ENCODE assay signal across 23 cellular contexts in the genomic region with DNA sequence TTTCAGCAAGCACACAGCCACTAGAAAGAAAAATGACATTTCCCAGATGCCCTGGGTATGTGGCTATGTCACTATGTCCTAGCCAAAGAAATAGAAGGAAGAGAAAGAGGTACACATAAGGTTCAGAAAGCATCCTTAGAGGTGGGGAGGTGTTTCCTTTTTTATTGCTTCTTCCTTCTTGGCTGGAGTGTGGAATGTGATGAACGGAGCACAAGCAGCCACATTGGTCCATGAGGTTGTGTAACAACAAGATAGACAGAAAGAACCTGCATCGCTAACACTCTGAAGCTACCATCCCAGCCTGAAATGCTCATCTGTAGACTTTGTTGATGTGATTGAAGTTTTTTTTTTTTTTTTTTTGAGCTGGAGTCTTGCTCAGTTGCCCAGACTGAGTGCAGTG. TPM values are rescaled to one million over a fixed set of nuclear protein-coding genes. Genes with fewer than 3 reads are reported as not detected.
DNase-seq lines count a peak whose midpoint lies in the region; ATAC-seq, FAIRE-seq and TF ChIP-seq lines count a peak whose summit lies in the region.
"Had no signal": no experiment of that assay in that cellular context is flagged by ENCODE, and none has a peak within 500 bp of the region (broad histone marks: within the 10 kb centered on the region; RNA-seq: fewer than 3 reads in every experiment).

No MANE protein-coding gene starts in this region.

- H3K79me2 ChIP-seq in GM12878 (ENCODE audit: control insufficient read depth, insufficient read depth, low read length) = peaks cover 3% of the 10 kb centered on the region

- no TSS peak for BruUV-seq in GM12878 (replicated peaks; lab: Mats Ljungman, UMichigan)

- RAD21 ChIA-PET in GM12878 (lab: Charles Lee; ENCODE audit: unreplicated experiment) = no interaction called here

- TF ChIP-seq CTCF in HEK293 (tag by site-specific recombination; IDR thresholded peaks at IDR 0.05) (no peak), GM12878 (IDR thresholded peaks at IDR 0.05 in 2 of 3, conservative IDR thresholded peaks at IDR 0.05 in 1 of 3; ENCODE audit: control insufficient read depth in 2 of 3, extremely low read depth in 1 of 3, insufficient read depth in 1 of 3, low read depth in 3 of 3, low read length in 3 of 3) (no peak), bronchial epithelial cell (IDR thresholded peaks at IDR 0.05; ENCODE audit: insufficient read depth, low read length, severe bottlenecking) (no peak), body of pancreas (IDR thresholded peaks at IDR 0.05) (no peak)

- H3K4me1 ChIP-seq in HEK293 (ENCODE audit: control insufficient read depth, insufficient read depth, low read length) = no peaks in the 10 kb centered on the region
- peaks cover 4% of the 10 kb centered on the region for H3K4me1 ChIP-seq in GM12878 (ENCODE audit: control insufficient read depth, insufficient read depth, low read length)
- no peaks in the 10 kb centered on the region for H3K4me1 ChIP-seq in body of pancreas
- H3K4me1 ChIP-seq: A549, Caco-2 had no signal

- 100% methylated on average over 2 of the region's 2 CpGs for WGBS in GM12878 (ENCODE audit: insufficient coverage, insufficient replicate concordance, low lambda C conversion rate, missing lambda C conversion rate)
- 92 to 98% methylated on average over 2 of the region's 2 CpGs for WGBS in body of pancreas, 2 donors

- H3K9ac ChIP-seq in GM12878 (ENCODE audit: control insufficient read depth, insufficient read depth, low read length) = no peak overlapping the region
- H3K9ac ChIP-seq: BLaER1 treated with 17β-estradiol and CSF1 and Interleukin-3, amounts not matched to agents 10 nM and 100 nM had no signal

- ATAC-seq in GM12878 = no peak
- ATAC-seq in GM21529 (IDR thresholded peaks at IDR 0.05; ENCODE audit: unreplicated experiment) = no peak
- ATAC-seq in left colon = no peak
- ATAC-seq in body of pancreas = no peak
- ATAC-seq: A549; CD8-positive, alpha-beta T cell had no signal

- H3K36me3 ChIP-seq in HEK293 (ENCODE audit: control insufficient read depth in 2 of 2, insufficient read depth in 1 of 2, low read length in 2 of 2) (peaks cover 0 to 65% of the 10 kb centered on the region in 2 experiments; a peak in 2 of 3 replicates), GM12878 (ENCODE audit: control insufficient read depth in 2 of 2, insufficient read depth in 2 of 2, low read length in 1 of 2) (peaks cover 10 to 27% of the 10 kb centered on the region in 2 experiments; a peak in 3 of 4 replicates), bronchial epithelial cell (ENCODE audit: control insufficient read depth, insufficient read depth, low read length) (peaks cover 1% of the 10 kb centered on the region), body of pancreas (replicated peaks in 1 of 2; ENCODE audit: insufficient read depth in 1 of 2, low read depth in 2 of 2) (peaks cover 0 to 7% of the 10 kb centered on the region in 2 donors)

- no peaks in the 10 kb centered on the region for H4K20me1 ChIP-seq in GM12878 (ENCODE audit: control insufficient read depth, insufficient read depth)
- H4K20me1 ChIP-seq: BLaER1 treated with 17β-estradiol and CSF1 and Interleukin-3, amounts not matched to agents 10 nM and 100 nM had no signal

- TF ChIP-seq RAD21 in GM12878 (IDR thresholded peaks at IDR 0.05; ENCODE audit: insufficient read depth, low read depth, low read length) = no peak

- no peaks in the 10 kb centered on the region for H3K9me3 ChIP-seq in HEK293 (ENCODE audit: control insufficient read depth, insufficient read depth, low read depth, low read length)
- H3K9me3 ChIP-seq in GM12878 (replicated peaks; ENCODE audit: control insufficient read depth, insufficient read depth, low read length) = peaks cover 17% of the 10 kb centered on the region; the same call in 2 of the 3 replicates
- H3K9me3 ChIP-seq in body of pancreas = no peaks in the 10 kb centered on the region
- H3K9me3 ChIP-seq: A549 had no signal

- no peak for TF ChIP-seq EP300 in GM12878 (IDR thresholded peaks at IDR 0.05; ENCODE audit: borderline replicate concordance in 1 of 2, control insufficient read depth in 1 of 2, low read depth in 2 of 2, low read length in 2 of 2)

- POLR2A ChIA-PET in HEK293 (lab: Yijun Ruan, JAX) (no interaction called here), GM12878 (lab: Charles Lee) (interaction anchor here (0.6 kb wide), 1 partner anchor 33 kb away, joined by 6 read pairs; no protein-coding TSS in a partner anchor)

- intact Hi-C loops in GM12878 (cut with micrococcal nuclease; ENCODE audit: unreplicated experiment) (no loop called here), left colon (cut with DNase I, micrococcal nuclease) (no loop called here), body of pancreas (cut with DNase I) (no loop called here)

- in situ Hi-C loops in GM12878 (cut with MboI) = no loop called here

- SMC1A ChIA-PET in GM12878 (lab: Charles Lee; ENCODE audit: uncharacterized antibody, unreplicated experiment) = no interaction called here

- no peaks in the 10 kb centered on the region for H3K27me3 ChIP-seq in GM12878 (replicated peaks in 1 of 2; ENCODE audit: control insufficient read depth in 2 of 2, insufficient read depth in 2 of 2, low read length in 1 of 2)
- H3K27me3 ChIP-seq in bronchial epithelial cell (ENCODE audit: control insufficient read depth, insufficient read depth, low read length) = no peaks in the 10 kb centered on the region
- H3K27me3 ChIP-seq in body of pancreas = no peaks in the 10 kb centered on the region
- H3K27me3 ChIP-seq: BLaER1 treated with 17β-estradiol and CSF1 and Interleukin-3, amounts not matched to agents 10 nM and 100 nM had no signal

- no peak overlapping the region for H3K4me2 ChIP-seq in GM12878 (ENCODE audit: control insufficient read depth, insufficient read depth)
- H3K4me2 ChIP-seq: A549; BLaER1 treated with 17β-estradiol and CSF1 and Interleukin-3, amounts not matched to agents 10 nM and 100 nM had no signal

- no peak overlapping the region for H3K27ac ChIP-seq in HEK293 (ENCODE audit: extremely low read depth, low read depth, low read length)
- no peak overlapping the region for H3K27ac ChIP-seq in GM12878 (ENCODE audit: control insufficient read depth, insufficient read depth)
- H3K27ac ChIP-seq in body of pancreas = no peak overlapping the region
- H3K27ac ChIP-seq: 22Rv1; A549; BLaER1 treated with 17β-estradiol and CSF1 and Interleukin-3, amounts not matched to agents 10 nM and 100 nM; C4-2B had no signal

- FAIRE-seq in GM12878 (lab: Jason Lieb, UNC) (no peak), bronchial epithelial cell (lab: Jason Lieb, UNC) (peak; percentile 13)
- FAIRE-seq: A549, D721Med, G401.6, GM12892, GM18507 had no signal

- CTCF ChIA-PET in HEK293 (lab: Yijun Ruan, JAX) (interaction anchor here (0.6 kb wide), 2 partner anchors 42 to 126 kb away, joined by 3 read pairs; no protein-coding TSS in a partner anchor), GM12878 (lab: Yijun Ruan, JAX) (interaction anchor here (1.1 kb wide), 1 partner anchor 404 kb away, joined by 3 read pairs; no protein-coding TSS in a partner anchor)

- TF ChIP-seq POLR2A in GM12878 (IDR thresholded peaks at IDR 0.05; ENCODE audit: low read depth, low read length) (no peak), body of pancreas (IDR thresholded peaks at IDR 0.05) (no peak)

- no peak overlapping the region for H3K4me3 ChIP-seq in HEK293 (ENCODE audit: low read depth, low read length)
- H3K4me3 ChIP-seq in GM12878 = no peak overlapping the region
- H3K4me3 ChIP-seq in bronchial epithelial cell (ENCODE audit: low read depth, low read length) = no peak overlapping the region
- H3K4me3 ChIP-seq in body of pancreas = no peak overlapping the region
- H3K4me3 ChIP-seq: A549; BLaER1 treated with 17β-estradiol and CSF1 and Interleukin-3, amounts not matched to agents 10 nM and 100 nM had no signal

- H2AFZ ChIP-seq in GM12878 (ENCODE audit: control insufficient read depth, low read depth, low read length) = no peak overlapping the region

- DNase-seq in GM12878 (ENCODE audit: low read depth, low spot score) (no peak), bronchial epithelial cell (ENCODE audit: low read depth) (no peak), left colon (no peak), body of pancreas (no peak)
- DNase-seq: AML-193; Caco-2; Calu3; CD4-positive, alpha-beta T cell; CD8-positive, alpha-beta T cell; DMS79 treated with DMSO at 0.1 percent for 48 hours; GF-D8 had no signal

RNA-seq across cellular contexts. Expression of gene SLC25A23, which starts 6.7 kb away (rescaled TPM):
- 27.8 and 31.7 TPM in 2 replicates for total RNA-seq in GM12878 (2013; cell fraction: nucleolus; rRNA removed)
- total RNA-seq in GM12878 (2014; rRNA removed) (51.9 and 66.4 TPM in 2 replicates), GM12878 (2014; rRNA removed; fragmentation: Illumina TruSeq; extraction: Trizol) (35.4 and 36.2 TPM in 2 replicates), GM12878 (2021) (85.8 and 97.2 TPM in 2 replicates), bronchial epithelial cell (18.1 and 36.9 TPM in 2 replicates), left colon (100 to 1,000 TPM; 126 to 163 TPM), body of pancreas (10 to 100 TPM; 11.5 to 49.3 TPM)
- 27.3 TPM for polyA plus RNA-seq in GM12878 (2011; ENCODE audit: low read depth)
- polyA plus RNA-seq in GM12878 (2011; rRNA removed) (16.6 and 25.6 TPM in 2 replicates), GM12878 (2014; fragmentation: Illumina TruSeq; extraction: Trizol) (60.7 and 70.2 TPM in 2 replicates), GM12878 (2014; fragmentation: Nextera tagmentation; extraction: Ambion mirVana) (10 to 100 TPM; 10.2 to 13.6 TPM), GM12878 (2014; rRNA removed) (79.5 and 83.1 TPM in 2 replicates), GM12878 (2016; fragmentation: Nextera tagmentation; extraction: Ambion mirVana) (10 to 100 TPM; 42.7 to 57.4 TPM)
- polyA plus RNA-seq in GM12878 (2011; cell fraction: cytosol; rRNA removed) = 43.6 and 47.6 TPM in 2 replicates
- 42.9 and 54.9 TPM in 2 replicates for polyA plus RNA-seq in GM12878 (2011; cell fraction: nucleus; rRNA removed)
- 47.9 and 65.2 TPM in 2 replicates for polyA plus RNA-seq in GM12878 (2012)
- polyA minus RNA-seq in GM12878 (2011; rRNA and poly(A)+ RNA removed) = 25.0 and 39.9 TPM in 2 replicates
- polyA minus RNA-seq in GM12878 (2011; cell fraction: cytosol; rRNA and poly(A)+ RNA removed) = 29.4 and 41.7 TPM in 2 replicates
- polyA minus RNA-seq in GM12878 (2011; cell fraction: nucleus; rRNA and poly(A)+ RNA removed) = 14.1 and 15.5 TPM in 2 replicates

RNA-seq across cellular contexts. Expression of gene CRB3, which starts 11.2 kb away (rescaled TPM):
- total RNA-seq in GM12878 (2013; cell fraction: nucleolus; rRNA removed) = 0.58 and 0.73 TPM in 2 replicates
- total RNA-seq in GM12878 (2014; rRNA removed) = 0.82 and 1.6 TPM in 2 replicates
- 0.18 TPM in 1 of 2 replicates, not detected in the other for total RNA-seq in GM12878 (2014; rRNA removed; fragmentation: Illumina TruSeq; extraction: Trizol)
- total RNA-seq in GM12878 (2021) = 0.43 and 1.4 TPM in 2 replicates
- polyA plus RNA-seq in GM12878 (2011; ENCODE audit: low read depth) = 0.47 TPM
- 0.56 and 0.98 TPM in 2 replicates for polyA plus RNA-seq in GM12878 (2011; rRNA removed)
- 1.5 and 3.4 TPM in 2 replicates for polyA plus RNA-seq in GM12878 (2011; cell fraction: cytosol; rRNA removed)
- polyA plus RNA-seq in GM12878 (2011; cell fraction: nucleus; rRNA removed) = 4.0 and 5.0 TPM in 2 replicates
- polyA plus RNA-seq in GM12878 (2012) = 0.53 and 1.4 TPM in 2 replicates
- polyA plus RNA-seq in GM12878 (2014; fragmentation: Illumina TruSeq; extraction: Trizol) = 0.41 TPM in 1 of 2 replicates, not detected in the other
- under 1 TPM in 1 of 2 experiments, not detected in 1; 0.11 TPM for polyA plus RNA-seq in GM12878 (2014; fragmentation: Nextera tagmentation; extraction: Ambion mirVana)
- polyA plus RNA-seq in GM12878 (2014; rRNA removed) = 0.97 and 1.2 TPM in 2 replicates
- polyA plus RNA-seq in GM12878 (2016; fragmentation: Nextera tagmentation; extraction: Ambion mirVana) = 1 to 10 TPM; 1.1 to 1.9 TPM
- 0.37 and 1.4 TPM in 2 replicates for polyA minus RNA-seq in GM12878 (2011; rRNA and poly(A)+ RNA removed)
- 3.2 TPM in 1 of 2 replicates, not detected in the other for polyA minus RNA-seq in GM12878 (2011; cell fraction: cytosol; rRNA and poly(A)+ RNA removed)
- polyA minus RNA-seq in GM12878 (2011; cell fraction: nucleus; rRNA and poly(A)+ RNA removed) = 0.24 and 2.7 TPM in 2 replicates
- 49.5 and 90.9 TPM in 2 replicates for total RNA-seq in bronchial epithelial cell
- 100 to 1,000 TPM; 106 to 148 TPM for total RNA-seq in left colon
- total RNA-seq in body of pancreas = 10 to 100 TPM; 35.8 to 37.6 TPM
- total RNA-seq: A172 had no signal
- polyA plus RNA-seq: BJ had no signal

RNA-seq across cellular contexts. Expression of gene SLC25A41, which starts 19.3 kb away (rescaled TPM):
- total RNA-seq in GM12878 (2013; cell fraction: nucleolus; rRNA removed) = 0.37 and 0.75 TPM in 2 replicates
- total RNA-seq in GM12878 (2014; rRNA removed) (0.23 and 0.27 TPM in 2 replicates), GM12878 (2014; rRNA removed; fragmentation: Illumina TruSeq; extraction: Trizol) (0.49 and 0.55 TPM in 2 replicates), GM12878 (2021) (1.0 and 1.2 TPM in 2 replicates), bronchial epithelial cell (not detected in 2 replicates), left colon (under 1 TPM; 0.47 to 0.85 TPM), body of pancreas (not detected)
- polyA plus RNA-seq in GM12878 (2011; ENCODE audit: low read depth) = 0.58 TPM
- polyA plus RNA-seq in GM12878 (2011; rRNA removed) (0.45 and 0.99 TPM in 2 replicates), GM12878 (2014; fragmentation: Illumina TruSeq; extraction: Trizol) (0.24 TPM in 1 of 2 replicates, not detected in the other), GM12878 (2014; fragmentation: Nextera tagmentation; extraction: Ambion mirVana) (not detected), GM12878 (2014; rRNA removed) (0.73 and 1.4 TPM in 2 replicates), GM12878 (2016; fragmentation: Nextera tagmentation; extraction: Ambion mirVana) (under 1 TPM; 0.30 to 0.37 TPM)
- 1.3 and 2.2 TPM in 2 replicates for polyA plus RNA-seq in GM12878 (2011; cell fraction: cytosol; rRNA removed)
- 3.5 and 3.9 TPM in 2 replicates for polyA plus RNA-seq in GM12878 (2011; cell fraction: nucleus; rRNA removed)
- polyA plus RNA-seq in GM12878 (2012) = 1.3 and 1.4 TPM in 2 replicates
- polyA minus RNA-seq in GM12878 (2011; rRNA and poly(A)+ RNA removed) = 0.51 and 0.62 TPM in 2 replicates
- polyA minus RNA-seq in GM12878 (2011; cell fraction: cytosol; rRNA and poly(A)+ RNA removed) = not detected in 2 replicates
- 0.38 TPM in 1 of 2 replicates, not detected in the other for polyA minus RNA-seq in GM12878 (2011; cell fraction: nucleus; rRNA and poly(A)+ RNA removed)
- total RNA-seq: Caco-2; CD8-positive, alpha-beta T cell had no signal

RNA-seq across cellular contexts. Expression of gene KHSRP, which starts 28.3 kb away (rescaled TPM):
- 69.0 and 80.4 TPM in 2 replicates for total RNA-seq in GM12878 (2013; cell fraction: nucleolus; rRNA removed)
- total RNA-seq in GM12878 (2014; rRNA removed) (111 and 121 TPM in 2 replicates), GM12878 (2014; rRNA removed; fragmentation: Illumina TruSeq; extraction: Trizol) (71.8 and 79.8 TPM in 2 replicates), GM12878 (2021) (411 and 440 TPM in 2 replicates), bronchial epithelial cell (55.8 and 85.6 TPM in 2 replicates), left colon (100 to 1,000 TPM; 191 to 214 TPM), body of pancreas (10 to 100 TPM; 54.0 to 83.4 TPM)
- polyA plus RNA-seq in GM12878 (2011; ENCODE audit: low read depth) = 115 TPM
- polyA plus RNA-seq in GM12878 (2011; rRNA removed) (71.1 and 84.3 TPM in 2 replicates), GM12878 (2014; fragmentation: Illumina TruSeq; extraction: Trizol) (118 and 142 TPM in 2 replicates), GM12878 (2014; fragmentation: Nextera tagmentation; extraction: Ambion mirVana) (1 to 10 TPM; 4.8 to 6.4 TPM), GM12878 (2014; rRNA removed) (229 and 318 TPM in 2 replicates), GM12878 (2016; fragmentation: Nextera tagmentation; extraction: Ambion mirVana) (10 to 100 TPM; 38.5 to 40.1 TPM)
- polyA plus RNA-seq in GM12878 (2011; cell fraction: cytosol; rRNA removed) = 79.1 and 116 TPM in 2 replicates
- 175 and 222 TPM in 2 replicates for polyA plus RNA-seq in GM12878 (2011; cell fraction: nucleus; rRNA removed)
- polyA plus RNA-seq in GM12878 (2012) = 189 and 262 TPM in 2 replicates
- 101 and 116 TPM in 2 replicates for polyA minus RNA-seq in GM12878 (2011; rRNA and poly(A)+ RNA removed)
- 104 and 123 TPM in 2 replicates for polyA minus RNA-seq in GM12878 (2011; cell fraction: cytosol; rRNA and poly(A)+ RNA removed)
- 61.7 and 95.5 TPM in 2 replicates for polyA minus RNA-seq in GM12878 (2011; cell fraction: nucleus; rRNA and poly(A)+ RNA removed)

RNA-seq across cellular contexts. Expression of gene DENND1C, which starts 28.7 kb away (rescaled TPM):
- 36.0 and 43.4 TPM in 2 replicates for total RNA-seq in GM12878 (2013; cell fraction: nucleolus; rRNA removed)
- total RNA-seq in GM12878 (2014; rRNA removed) (16.4 and 24.5 TPM in 2 replicates), GM12878 (2014; rRNA removed; fragmentation: Illumina TruSeq; extraction: Trizol) (10.9 and 11.5 TPM in 2 replicates), GM12878 (2021) (50.5 and 54.3 TPM in 2 replicates), bronchial epithelial cell (under 0.01 TPM in 1 of 2 replicates, not detected in the other), left colon (1 to 10 TPM; 2.8 TPM), body of pancreas (1 to 10 TPM; 1.0 to 1.3 TPM)
- 18.1 TPM for polyA plus RNA-seq in GM12878 (2011; ENCODE audit: low read depth)
- polyA plus RNA-seq in GM12878 (2011; rRNA removed) (10.6 and 25.8 TPM in 2 replicates), GM12878 (2014; fragmentation: Illumina TruSeq; extraction: Trizol) (24.6 and 39.5 TPM in 2 replicates), GM12878 (2014; fragmentation: Nextera tagmentation; extraction: Ambion mirVana) (1 to 10 TPM; 2.4 to 2.8 TPM), GM12878 (2014; rRNA removed) (49.1 and 59.0 TPM in 2 replicates), GM12878 (2016; fragmentation: Nextera tagmentation; extraction: Ambion mirVana) (10 to 100 TPM; 45.8 to 45.9 TPM)
- 27.6 and 35.8 TPM in 2 replicates for polyA plus RNA-seq in GM12878 (2011; cell fraction: cytosol; rRNA removed)
- polyA plus RNA-seq in GM12878 (2011; cell fraction: nucleus; rRNA removed) = 98.7 and 103 TPM in 2 replicates
- 39.5 and 44.4 TPM in 2 replicates for polyA plus RNA-seq in GM12878 (2012)
- 8.0 and 18.8 TPM in 2 replicates for polyA minus RNA-seq in GM12878 (2011; rRNA and poly(A)+ RNA removed)
- 11.4 and 12.4 TPM in 2 replicates for polyA minus RNA-seq in GM12878 (2011; cell fraction: cytosol; rRNA and poly(A)+ RNA removed)
- polyA minus RNA-seq in GM12878 (2011; cell fraction: nucleus; rRNA and poly(A)+ RNA removed) = 18.0 and 30.9 TPM in 2 replicates
- total RNA-seq: A172, Calu3 had no signal

Comparison
In these comparisons a context has a peak if more than half of its experiments do, and no peak if none do; other contexts are left out.
1. RNA of gene CRB3, which starts 11.2 kb away (total RNA-seq): 106 to 148 TPM in left colon, 49.5 to 90.9 TPM in bronchial epithelial cell and 35.8 to 37.6 TPM in body of pancreas; 0.18 to 1.6 TPM in GM12878; every median in the first group is over 10 times any median in the second.